Comparison of ENCODE assay signal across 1 cellular context in genomic region chr11:47642099-47642855, GRCh38.
TF ChIP-seq lines count a peak whose summit lies in the region.

Gene MTCH2 (minus strand): TSS chr11:47642559. CDS start chr11:47642465, 94 bp downstream.

TF ChIP-seq in HepG2, 621 proteins besides CTCF, POLR2A, EP300 and RAD21 (continued from another document and continues in another):
- TF ChIP-seq KIAA2018 (CRISPR knock-in tag; IDR thresholded peaks at IDR 0.05; ENCODE audit: borderline replicate concordance) (no peak), IKZF4 (CRISPR knock-in tag; IDR thresholded peaks at IDR 0.05; ENCODE audit: borderline replicate concordance, low read depth, not compliant biosample characterization) (peak; percentile 87), RFX1 (IDR thresholded peaks at IDR 0.05) (no peak), MAF1 (CRISPR knock-in tag; IDR thresholded peaks at IDR 0.05; ENCODE audit: borderline replicate concordance) (peak; percentile 65; the same call in 1 of the 2 replicates), ZNF17 (CRISPR knock-in tag; IDR thresholded peaks at IDR 0.05) (no peak), ZNF660 (CRISPR knock-in tag; IDR thresholded peaks at IDR 0.05; ENCODE audit: borderline replicate concordance, low read depth) (no peak), ZHX1 (CRISPR knock-in tag; IDR thresholded peaks at IDR 0.05; ENCODE audit: low read depth) (no peak), TFAP4 (IDR thresholded peaks at IDR 0.05; ENCODE audit: borderline replicate concordance, low read depth) (no peak), TOPORS (CRISPR knock-in tag; IDR thresholded peaks at IDR 0.05) (no peak; the same call in 1 of the 2 replicates), PITX1 (CRISPR knock-in tag; IDR thresholded peaks at IDR 0.05) (0 out of 2 replicates have a peak, but pooled peaks have one; percentile 45), CENPX (CRISPR knock-in tag; IDR thresholded peaks at IDR 0.05) (no peak), ZNF441 (CRISPR knock-in tag; IDR thresholded peaks at IDR 0.05; ENCODE audit: borderline replicate concordance) (peak; percentile 90; the same call in 1 of the 2 replicates), PRDM15 (CRISPR knock-in tag; IDR thresholded peaks at IDR 0.05) (peak; percentile 54; the same call in 1 of the 2 replicates), POLR2AphosphoS2 (IDR thresholded peaks at IDR 0.05; ENCODE audit: low read depth, low read length) (no peak), HNF1A (IDR thresholded peaks at IDR 0.05; ENCODE audit: low read depth) (no peak), HNF1A (CRISPR knock-in tag; IDR thresholded peaks at IDR 0.05; ENCODE audit: borderline replicate concordance) (no peak), JUNB (CRISPR knock-in tag; IDR thresholded peaks at IDR 0.05; ENCODE audit: borderline replicate concordance) (no peak), SRY (CRISPR knock-in tag; IDR thresholded peaks at IDR 0.05) (0 out of 2 replicates have a peak, but pooled peaks have one; percentile 79), ADNP (CRISPR knock-in tag; IDR thresholded peaks at IDR 0.05) (no peak), RAD51 (IDR thresholded peaks at IDR 0.05; ENCODE audit: borderline replicate concordance) (peak; percentile 57), ZNF780A (CRISPR knock-in tag; IDR thresholded peaks at IDR 0.05) (no peak), BCLAF1 (IDR thresholded peaks at IDR 0.05) (no peak), ZEB1 (IDR thresholded peaks at IDR 0.05; ENCODE audit: insufficient replicate concordance, low read depth) (no peak), SP140L (CRISPR knock-in tag; IDR thresholded peaks at IDR 0.05; ENCODE audit: borderline replicate concordance) (no peak), TAF1 (CRISPR knock-in tag; IDR thresholded peaks at IDR 0.05) (peak; percentile 99), ATF1 (CRISPR knock-in tag; IDR thresholded peaks at IDR 0.05) (no peak), ATAD3A (CRISPR knock-in tag; IDR thresholded peaks at IDR 0.05) (no peak), HNF4G (IDR thresholded peaks at IDR 0.05; ENCODE audit: borderline replicate concordance, low read depth, low read length) (peak; percentile 28; the same call in 1 of the 2 replicates), HNF4G (CRISPR knock-in tag; IDR thresholded peaks at IDR 0.05; ENCODE audit: borderline replicate concordance, low read depth) (no peak), TBL1XR1 (IDR thresholded peaks at IDR 0.05; ENCODE audit: borderline replicate concordance, low read length, partially characterized antibody) (no peak), ZNF674 (CRISPR knock-in tag; IDR thresholded peaks at IDR 0.05; ENCODE audit: low read depth) (peak; percentile 44; the same call in 1 of the 2 replicates), MAFK (conservative IDR thresholded peaks at IDR 0.05 in 1 of 2, IDR thresholded peaks at IDR 0.05 in 1 of 2; ENCODE audit: low read length in 2 of 2) (no peak)
